In genomic region chr21:45104560-45104959, GRCh38 we compare ENCODE assay signal across 10 cellular contexts. TPM values are rescaled to one million over a fixed set of nuclear protein-coding genes. Genes with fewer than 3 reads are reported as not detected.
DNase-seq lines count a peak whose midpoint lies in the region; ATAC-seq and TF ChIP-seq lines count a peak whose summit lies in the region.
"Had no signal": no experiment of that assay in that cellular context is flagged by ENCODE, and none has a peak within 500 bp of the region (broad histone marks: within the 10 kb centered on the region; RNA-seq: fewer than 3 reads in every experiment).

No MANE protein-coding gene starts in this region.

- H3K4me3 ChIP-seq in Panc1 (ENCODE audit: low read depth in 2 of 2, low read length in 2 of 2), result no peak overlapping the region

- TF ChIP-seq CTCF in Panc1 (IDR thresholded peaks at IDR 0.05), result no peak

- H3K4me1 ChIP-seq in Panc1 (ENCODE audit: control insufficient read depth, insufficient read depth, low read length), result peaks cover 17% of the 10 kb centered on the region

- H3K9me3 ChIP-seq in Panc1 (ENCODE audit: control insufficient read depth, insufficient read depth, low read depth, low read length), result no peaks in the 10 kb centered on the region

- peak overlapping the region; percentile 35 for H3K4me3 Mint-ChIP-seq in activated CD4-positive, alpha-beta T cell treated with anti-CD3 and anti-CD28 coated beads, Interleukin-2, amount 10 ng/mL, durations not matched to agents 24 days and 14 days
- peak overlapping the region in 1 of 2 donors; percentile 19 for H3K4me3 Mint-ChIP-seq in effector memory CD8-positive, alpha-beta T cell
- peak overlapping the region; percentile 2 for H3K4me3 Mint-ChIP-seq in stimulated activated effector memory CD8-positive, alpha-beta T cell treated with anti-CD3 and anti-CD28 coated beads, Interleukin-12 subunit alpha, Interleukin-12 subunit beta, amount 100 ng/mL, for 72 hours

- no peaks in the 10 kb centered on the region for H3K27me3 Mint-ChIP-seq in activated CD4-positive, alpha-beta T cell treated with anti-CD3 and anti-CD28 coated beads, Interleukin-2, amount 10 ng/mL, durations not matched to agents 24 days and 14 days
- no peaks in the 10 kb centered on the region for H3K27me3 Mint-ChIP-seq in effector memory CD8-positive, alpha-beta T cell

- POLR2A ChIA-PET in Panc1 (lab: Charles Lee), result interaction anchor here (0.6 kb wide), 1 partner anchor 7 kb away, joined by 3 read pairs; no protein-coding TSS in a partner anchor

- in situ Hi-C loops in Panc1 (cut with HindIII; ENCODE audit: low pct_unique_long_range_greater_than_20kb, low sequenced_read_pairs), result no loop called here

- no TSS peak for BruUV-seq in Panc1 (replicated peaks; lab: Mats Ljungman, UMichigan)

- CTCF ChIA-PET in Panc1 (lab: Charles Lee), result interaction anchor here (0.7 kb wide), 1 partner anchor 50 kb away, joined by 3 read pairs; no protein-coding TSS in a partner anchor

- ATAC-seq in Panc1 (peak; percentile 79), GM21423 (IDR thresholded peaks at IDR 0.05; ENCODE audit: unreplicated experiment) (no peak)
- peak; percentile 65 for ATAC-seq in effector memory CD8-positive, alpha-beta T cell (replicated peaks)
- ATAC-seq in stimulated activated effector memory CD8-positive, alpha-beta T cell treated with anti-CD3 and anti-CD28 coated beads, Interleukin-12 subunit alpha, Interleukin-12 subunit beta, amount 100 ng/mL, for 72 hours, result peak; percentile 75

- H3K9me3 Mint-ChIP-seq in activated CD4-positive, alpha-beta T cell treated with anti-CD3 and anti-CD28 coated beads, Interleukin-2, amount 10 ng/mL, durations not matched to agents 24 days and 14 days, result no peaks in the 10 kb centered on the region
- no peaks in the 10 kb centered on the region for H3K9me3 Mint-ChIP-seq in effector memory CD8-positive, alpha-beta T cell
- no peaks in the 10 kb centered on the region for H3K9me3 Mint-ChIP-seq in stimulated activated effector memory CD8-positive, alpha-beta T cell treated with anti-CD3 and anti-CD28 coated beads, Interleukin-12 subunit alpha, Interleukin-12 subunit beta, amount 100 ng/mL, for 72 hours

- intact Hi-C loops in activated CD4-positive, alpha-beta T cell treated with anti-CD3 and anti-CD28 coated beads, Interleukin-2, amount 10 ng/mL, durations not matched to agents 24 days and 14 days (cut with micrococcal nuclease), result no loop called here
- intact Hi-C loops in Panc1 (cut with micrococcal nuclease; ENCODE audit: unreplicated experiment), result no loop called here

- no peak overlapping the region; the same call in 1 of the 2 replicates for H3K27ac ChIP-seq in Panc1 (ENCODE audit: low read length)

- no peaks in the 10 kb centered on the region for H3K27me3 ChIP-seq in Panc1 (ENCODE audit: control insufficient read depth, insufficient read depth, low read length)

- H3K36me3 ChIP-seq in Panc1 (ENCODE audit: control insufficient read depth, insufficient read depth, low read length), result no peaks in the 10 kb centered on the region

- H3K27ac Mint-ChIP-seq in activated CD4-positive, alpha-beta T cell treated with anti-CD3 and anti-CD28 coated beads, Interleukin-2, amount 10 ng/mL, durations not matched to agents 24 days and 14 days, result peak overlapping the region; percentile 4
- peak overlapping the region in 1 of 2 donors; percentile 66 for H3K27ac Mint-ChIP-seq in effector memory CD8-positive, alpha-beta T cell
- H3K27ac Mint-ChIP-seq in stimulated activated effector memory CD8-positive, alpha-beta T cell treated with anti-CD3 and anti-CD28 coated beads, Interleukin-12 subunit alpha, Interleukin-12 subunit beta, amount 100 ng/mL, for 72 hours, result peak overlapping the region; percentile 3

- H3K36me3 Mint-ChIP-seq in activated CD4-positive, alpha-beta T cell treated with anti-CD3 and anti-CD28 coated beads, Interleukin-2, amount 10 ng/mL, durations not matched to agents 24 days and 14 days (ENCODE audit: low read depth), result peaks cover 6% of the 10 kb centered on the region
- no peaks in the 10 kb centered on the region for H3K36me3 Mint-ChIP-seq in effector memory CD8-positive, alpha-beta T cell (ENCODE audit: insufficient read depth)
- H3K36me3 Mint-ChIP-seq in stimulated activated effector memory CD8-positive, alpha-beta T cell treated with anti-CD3 and anti-CD28 coated beads, Interleukin-12 subunit alpha, Interleukin-12 subunit beta, amount 100 ng/mL, for 72 hours, result no peaks in the 10 kb centered on the region

- DNase-seq in activated CD4-positive, alpha-beta T cell treated with anti-CD3 and anti-CD28 coated beads, Interleukin-2, amount 10 ng/mL, durations not matched to agents 24 days and 14 days, result peak; percentile 68
- DNase-seq in activated CD4-positive, alpha-beta T cell treated with anti-CD3 and anti-CD28 coated beads, Interleukin-2, amount 50 U/mL, for 4 hours, result no peak
- no peak for DNase-seq in Panc1 (ENCODE audit: low read depth, low spot score)
- DNase-seq in effector memory CD8-positive, alpha-beta T cell, result no peak
- no peak for DNase-seq in stimulated activated effector memory CD8-positive, alpha-beta T cell treated with anti-CD3 and anti-CD28 coated beads, Interleukin-12 subunit alpha, Interleukin-12 subunit beta, amount 100 ng/mL, for 72 hours (ENCODE audit: low spot score in 2 of 2)
- no peak for DNase-seq in activated CD4-positive, CD25-positive, alpha-beta regulatory T cell (lab: John Stamatoyannopoulos, UW)
- DNase-seq in NCI-H2081 (lab: John Stamatoyannopoulos, UW), result no peak
- DNase-seq: NCI-H526 treated with DMSO at 0.1 percent for 48 hours, nucleus accumbens had no signal

- H3K4me1 Mint-ChIP-seq in activated CD4-positive, alpha-beta T cell treated with anti-CD3 and anti-CD28 coated beads, Interleukin-2, amount 10 ng/mL, durations not matched to agents 24 days and 14 days, result peaks cover 42% of the 10 kb centered on the region
- H3K4me1 Mint-ChIP-seq in effector memory CD8-positive, alpha-beta T cell (ENCODE audit: low read depth in 2 of 2), result peaks cover 22 to 35% of the 10 kb centered on the region in 2 donors
- peaks cover 38% of the 10 kb centered on the region for H3K4me1 Mint-ChIP-seq in stimulated activated effector memory CD8-positive, alpha-beta T cell treated with anti-CD3 and anti-CD28 coated beads, Interleukin-12 subunit alpha, Interleukin-12 subunit beta, amount 100 ng/mL, for 72 hours

RNA-seq across cellular contexts. Expression of gene ADARB1, which starts 30.2 kb away (rescaled TPM):
- total RNA-seq in activated CD4-positive, alpha-beta T cell treated with anti-CD3 and anti-CD28 coated beads, Interleukin-2, amount 10 ng/mL, durations not matched to agents 24 days and 14 days, result 21.8 and 24.6 TPM in 2 replicates
- total RNA-seq in Panc1 (2021; ENCODE audit: unreplicated experiment), result 15.0 TPM
- 9.3 TPM for polyA plus RNA-seq in Panc1 (2012; ENCODE audit: insufficient read length)
